1 cellular context compared by ENCODE assay signal in the genomic region with DNA sequence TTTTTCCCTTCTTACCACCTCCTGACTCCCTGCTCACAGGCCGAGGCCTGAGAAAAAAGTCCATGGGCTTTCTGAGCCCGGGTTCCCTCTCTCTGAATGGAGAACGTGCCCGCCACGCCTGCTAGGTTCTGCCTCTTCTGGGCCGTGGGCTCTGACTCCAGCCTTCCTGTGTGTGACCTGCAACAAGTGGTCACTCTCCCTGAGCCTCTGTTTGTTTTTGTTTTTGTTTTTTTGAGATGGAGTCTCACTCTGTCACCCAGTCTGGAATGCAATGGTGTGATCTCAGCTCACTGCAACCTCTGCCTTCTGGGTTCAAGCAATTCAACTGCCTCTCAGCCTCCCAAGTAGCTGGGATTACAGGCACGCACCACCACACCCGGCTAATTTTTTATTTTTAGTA.
TF ChIP-seq lines count a peak whose summit lies in the region.

No MANE protein-coding gene starts in this region.

TF ChIP-seq in HepG2, 621 proteins besides CTCF, POLR2A, EP300 and RAD21:
- TF ChIP-seq CC2D1A (CRISPR knock-in tag; IDR thresholded peaks at IDR 0.05) (no peak), RORA (CRISPR knock-in tag; IDR thresholded peaks at IDR 0.05) (no peak), MEF2D (CRISPR knock-in tag; IDR thresholded peaks at IDR 0.05) (no peak), THYN1 (CRISPR knock-in tag; IDR thresholded peaks at IDR 0.05; ENCODE audit: borderline replicate concordance, low read depth) (no peak), NBN (conservative IDR thresholded peaks at IDR 0.05) (no peak), ZMYM3 (CRISPR knock-in tag; IDR thresholded peaks at IDR 0.05) (0 out of 2 replicates have a peak, but pooled peaks have one; percentile 7), ZNF562 (CRISPR knock-in tag; IDR thresholded peaks at IDR 0.05; ENCODE audit: borderline replicate concordance) (no peak), PCBP1 (IDR thresholded peaks at IDR 0.05; ENCODE audit: borderline replicate concordance, low read depth, low read length) (no peak), ZNF383 (CRISPR knock-in tag; IDR thresholded peaks at IDR 0.05; ENCODE audit: borderline replicate concordance) (no peak), JDP2 (CRISPR knock-in tag; IDR thresholded peaks at IDR 0.05; ENCODE audit: borderline replicate concordance) (no peak), ELF3 (CRISPR knock-in tag; IDR thresholded peaks at IDR 0.05) (no peak), ZNF253 (CRISPR knock-in tag; IDR thresholded peaks at IDR 0.05; ENCODE audit: borderline replicate concordance) (0 out of 2 replicates have a peak, but pooled peaks have one; percentile 40), KLF15 (CRISPR knock-in tag; IDR thresholded peaks at IDR 0.05; ENCODE audit: borderline replicate concordance) (no peak)
- TF ChIP-seq, protein P1, sequence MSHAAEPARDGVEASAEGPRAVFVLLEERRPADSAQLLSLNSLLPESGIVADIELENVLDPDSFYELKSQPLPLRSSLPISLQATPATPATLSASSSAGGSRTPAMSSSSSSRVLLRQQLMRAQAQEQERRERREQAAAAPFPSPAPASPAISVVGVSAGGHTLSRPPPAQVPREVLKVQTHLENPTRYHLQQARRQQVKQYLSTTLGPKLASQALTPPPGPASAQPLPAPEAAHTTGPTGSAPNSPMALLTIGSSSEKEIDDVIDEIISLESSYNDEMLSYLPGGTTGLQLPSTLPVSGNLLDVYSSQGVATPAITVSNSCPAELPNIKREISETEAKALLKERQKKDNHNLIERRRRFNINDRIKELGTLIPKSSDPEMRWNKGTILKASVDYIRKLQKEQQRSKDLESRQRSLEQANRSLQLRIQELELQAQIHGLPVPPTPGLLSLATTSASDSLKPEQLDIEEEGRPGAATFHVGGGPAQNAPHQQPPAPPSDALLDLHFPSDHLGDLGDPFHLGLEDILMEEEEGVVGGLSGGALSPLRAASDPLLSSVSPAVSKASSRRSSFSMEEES (CRISPR knock-in tag; IDR thresholded peaks at IDR 0.05) = no peak
- TF ChIP-seq, protein P2, sequence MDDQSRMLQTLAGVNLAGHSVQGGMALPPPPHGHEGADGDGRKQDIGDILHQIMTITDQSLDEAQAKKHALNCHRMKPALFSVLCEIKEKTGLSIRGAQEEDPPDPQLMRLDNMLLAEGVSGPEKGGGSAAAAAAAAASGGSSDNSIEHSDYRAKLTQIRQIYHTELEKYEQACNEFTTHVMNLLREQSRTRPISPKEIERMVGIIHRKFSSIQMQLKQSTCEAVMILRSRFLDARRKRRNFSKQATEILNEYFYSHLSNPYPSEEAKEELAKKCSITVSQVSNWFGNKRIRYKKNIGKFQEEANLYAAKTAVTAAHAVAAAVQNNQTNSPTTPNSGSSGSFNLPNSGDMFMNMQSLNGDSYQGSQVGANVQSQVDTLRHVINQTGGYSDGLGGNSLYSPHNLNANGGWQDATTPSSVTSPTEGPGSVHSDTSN (CRISPR knock-in tag; IDR thresholded peaks at IDR 0.05; ENCODE audit: borderline replicate concordance) = no peak
TF ChIP-seq in HepG2: peak in this region for 2.
